24 cellular contexts compared by ENCODE assay signal in the genomic region with DNA sequence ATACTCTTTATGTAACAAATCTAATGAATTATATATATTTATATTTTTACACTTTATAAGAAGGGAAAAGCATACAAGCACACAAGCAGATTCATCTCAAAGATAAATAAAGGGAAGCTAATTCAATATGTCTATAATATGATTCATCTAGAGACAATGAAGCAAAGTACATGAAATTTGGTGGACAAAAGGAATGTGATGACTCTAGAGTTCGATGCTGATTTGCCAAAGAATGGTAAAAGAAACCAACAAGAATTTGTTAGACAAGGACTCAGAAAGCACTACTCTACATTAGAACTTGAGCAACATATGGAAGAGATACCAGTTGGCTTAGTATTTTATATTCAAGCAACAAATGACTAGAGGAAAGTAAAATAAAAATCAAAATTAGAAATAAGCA.
"Had no signal": no experiment of that assay in that cellular context is flagged by ENCODE, and none has a peak within 500 bp of the region (broad histone marks: within the 10 kb centered on the region; RNA-seq: fewer than 3 reads in every experiment).

No MANE protein-coding gene starts in this region.

- H3K36me3 ChIP-seq: cardiac muscle cell, gastrocnemius medialis, tibial nerve had no signal

- H3K4me1 ChIP-seq: gastrocnemius medialis, tibial nerve had no signal

- H3K4me3 ChIP-seq: cardiac muscle cell, coronary artery, gastrocnemius medialis, mucosa of descending colon, tibial nerve had no signal

- H3K27ac ChIP-seq: cardiac muscle cell, coronary artery, gastrocnemius medialis, tibial nerve had no signal

- ATAC-seq: activated T-cell treated with anti-CD3 and anti-CD28 coated beads, Interleukin-2, amount 50 U/mL, for 72 hours; effector memory CD8-positive, alpha-beta T cell; gastrocnemius medialis; left cardiac atrium; left ventricle myocardium superior; mucosa of descending colon; natural killer cell treated with Interleukin-12 subunit alpha and Interleukin-12 subunit beta and Interleukin-15 and Interleukin-18, amount 100 ng/mL, for 72 hours; right cardiac atrium; WTC11 had no signal

- DNase-seq: activated CD4-positive, alpha-beta T cell treated with anti-CD3 and anti-CD28 coated beads, Interleukin-2, amount 50 U/mL, for 4 hours; activated naive CD4-positive, alpha-beta T cell; activated T-cell treated with anti-CD3 and anti-CD28 coated beads for 4 hours; activated T-cell treated with anti-CD3 and anti-CD28 coated beads, Interleukin-2, amount 50 U/mL, for 72 hours; anterior cingulate cortex; cerebellar nuclear complex; effector memory CD8-positive, alpha-beta T cell; erythroblast; gastrocnemius medialis; glutamatergic neuron; islet precursor cell; left cardiac atrium; left ventricle myocardium superior; mucosa of descending colon; posterior cingulate gyrus; right cardiac atrium; stimulated activated CD4-positive, alpha-beta T cell treated with anti-CD3 and anti-CD28 coated beads, Interleukin-2, amount 100 ng/mL, for 48 hours; stimulated activated naive CD4-positive, alpha-beta T cell treated with Interleukin-2 at 50 U/mL for 16 hours; T-helper 2 cell had no signal

- H3K27me3 ChIP-seq: cardiac muscle cell, gastrocnemius medialis, tibial nerve had no signal

- H3K9me3 ChIP-seq: gastrocnemius medialis, mucosa of descending colon, tibial nerve had no signal
